In genomic region chr16:29141121-29141520, GRCh38 we compare ENCODE assay signal across 7 cellular contexts.
DNase-seq lines count a peak whose midpoint lies in the region; ATAC-seq and TF ChIP-seq lines count a peak whose summit lies in the region.
"Not testable (repeated sequence)": the region's sequence is repeated elsewhere in the genome, so short reads cannot be mapped to it uniquely, and the experiment has no call there.

No MANE protein-coding gene starts in this region.

- H3K4me3 Mint-ChIP-seq in chondrocyte (ENCODE audit: unreplicated experiment), result not testable (repeated sequence)

- H3K27me3 ChIP-seq in suprapubic skin; aorta (ENCODE audit: control insufficient read depth in 1 of 2, insufficient read depth in 2 of 2, low read length in 1 of 2): not testable (repeated sequence)

- H3K27ac Mint-ChIP-seq in chondrocyte (ENCODE audit: unreplicated experiment), result not testable (repeated sequence)

- not testable (repeated sequence) for H3K4me1 ChIP-seq in suprapubic skin; aorta (ENCODE audit: control insufficient read depth in 1 of 2, insufficient read depth in 2 of 2, low read length in 2 of 2)

- TF ChIP-seq EP300 in suprapubic skin (IDR thresholded peaks at IDR 0.05), result not testable (repeated sequence)

- not testable (repeated sequence) for TF ChIP-seq CTCF in chondrocyte (IDR thresholded peaks at IDR 0.05); omental fat pad (IDR thresholded peaks at IDR 0.05); suprapubic skin (IDR thresholded peaks at IDR 0.05)

- 94% methylated on average over 11 of the region's 12 CpGs for WGBS in suprapubic skin
- WGBS in aorta, 2 donors, result 82 to 93% methylated on average over 10 to 12 of the region's 12 CpGs

- not testable (repeated sequence) for H3K9me3 ChIP-seq in suprapubic skin; aorta (ENCODE audit: control insufficient read depth, low read length)

- peaks cover 17% of the 10 kb centered on the region for H3K27me3 Mint-ChIP-seq in chondrocyte (ENCODE audit: low read depth)

- not testable (repeated sequence) for H3K4me3 ChIP-seq in suprapubic skin; aorta (ENCODE audit: low read length in 2 of 2)

- DNase-seq in DMS53 (lab: John Stamatoyannopoulos, UW) (peak; percentile 4), chondrocyte (ENCODE audit: low spot score) (peak; percentile 49), cardiac septum (ENCODE audit: low spot score) (peak; percentile 15), omental fat pad (ENCODE audit: low spot score) (peak; percentile 17), sciatic nerve (ENCODE audit: low spot score) (peak; percentile 27), suprapubic skin (ENCODE audit: low spot score in 2 of 2) (peak; percentile 26 to 55), aorta (peak; percentile 18 to 62)

- not testable (repeated sequence) for H3K36me3 Mint-ChIP-seq in chondrocyte (ENCODE audit: low read depth)

- H3K36me3 ChIP-seq in suprapubic skin; aorta (ENCODE audit: control insufficient read depth in 1 of 2, insufficient read depth in 2 of 2, low read length in 1 of 2): not testable (repeated sequence)

- TF ChIP-seq POLR2A in suprapubic skin (IDR thresholded peaks at IDR 0.05), result not testable (repeated sequence)

- not testable (repeated sequence) for H3K4me1 Mint-ChIP-seq in chondrocyte (ENCODE audit: low read depth)

- H3K27ac ChIP-seq in suprapubic skin; aorta (ENCODE audit: low read depth in 1 of 2, low read length in 2 of 2): not testable (repeated sequence)

- ATAC-seq in omental fat pad (ENCODE audit: low FRiP score); sciatic nerve; aorta (ENCODE audit: low FRiP score): not testable (repeated sequence)

- not testable (repeated sequence) for H3K9me3 Mint-ChIP-seq in chondrocyte (ENCODE audit: low read depth)

- intact Hi-C loops in cardiac septum (cut with DNase I); sciatic nerve (cut with DNase I); aorta (cut with DNase I): not testable (repeated sequence)
